ENCODE assay signal across 10 cellular contexts in the genomic region with DNA sequence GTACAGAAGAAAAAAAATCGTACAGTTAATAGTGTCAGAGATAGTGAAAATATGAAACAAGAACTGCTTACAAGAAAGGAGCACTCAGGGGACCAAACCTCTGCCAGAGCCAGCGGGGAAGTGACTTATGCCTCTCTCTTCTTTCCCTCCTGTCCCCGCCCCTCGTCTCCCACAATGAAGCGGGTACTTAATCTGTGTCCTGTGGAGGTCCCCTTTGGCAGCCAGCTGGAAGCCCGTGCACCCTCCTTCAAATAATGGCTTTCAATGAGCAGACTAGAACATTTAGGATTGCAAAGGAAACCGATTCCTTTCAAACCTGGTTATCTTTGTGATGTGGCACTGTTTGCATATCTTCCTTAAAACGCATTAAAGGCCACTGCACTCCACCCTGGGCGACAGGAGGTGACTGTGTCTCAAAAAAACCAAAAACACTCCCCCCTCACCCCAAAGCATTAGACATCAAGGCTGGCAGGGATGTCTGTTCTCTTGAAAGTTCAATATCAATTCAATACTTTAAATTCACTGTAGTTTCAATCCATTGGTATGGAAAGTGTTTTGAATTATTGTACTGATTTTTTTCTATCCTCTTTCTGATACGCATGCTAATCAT. TPM values are rescaled to one million over a fixed set of nuclear protein-coding genes. Genes with fewer than 3 reads are reported as not detected.
A peak's percentile ranks its signal among the peaks of the same experiment; 100 is the strongest.
DNase-seq lines count a peak whose midpoint lies in the region; ATAC-seq and TF ChIP-seq lines count a peak whose summit lies in the region.
"Not testable (repeated sequence)": the region's sequence is repeated elsewhere in the genome, so short reads cannot be mapped to it uniquely, and the experiment has no call there.
"Had no signal": no experiment of that assay in that cellular context is flagged by ENCODE, and none has a peak within 500 bp of the region (broad histone marks: within the 10 kb centered on the region; RNA-seq: fewer than 3 reads in every experiment).

No MANE protein-coding gene starts in this region.

- H3K27ac Mint-ChIP-seq in HFFc6: not testable (repeated sequence)
- peak overlapping the region; percentile 99 for H3K27ac Mint-ChIP-seq in activated CD8-positive, alpha-beta memory T cell treated with anti-CD3 and anti-CD28 coated beads, Interleukin-2, amount 10 ng/mL, durations not matched to agents 7 days and 5 days
- peak overlapping the region; percentile 100 for H3K27ac Mint-ChIP-seq in activated naive CD8-positive, alpha-beta T cell treated with anti-CD3 and anti-CD28 coated beads for 36 hours
- peak overlapping the region; percentile 76 for H3K27ac Mint-ChIP-seq in nephron progenitor cell

- H3K4me1 Mint-ChIP-seq in HFFc6 (ENCODE audit: low read depth) (peaks cover 11% of the 10 kb centered on the region), nephron progenitor cell (peaks cover 29% of the 10 kb centered on the region)
- H3K4me1 Mint-ChIP-seq in activated CD8-positive, alpha-beta memory T cell treated with anti-CD3 and anti-CD28 coated beads, Interleukin-2, amount 10 ng/mL, durations not matched to agents 7 days and 5 days: peaks cover 23% of the 10 kb centered on the region
- peaks cover 20% of the 10 kb centered on the region for H3K4me1 Mint-ChIP-seq in activated naive CD8-positive, alpha-beta T cell treated with anti-CD3 and anti-CD28 coated beads for 36 hours

- not testable (repeated sequence) for H3K9me3 Mint-ChIP-seq in HFFc6; activated CD8-positive, alpha-beta memory T cell treated with anti-CD3 and anti-CD28 coated beads, Interleukin-2, amount 10 ng/mL, durations not matched to agents 7 days and 5 days (ENCODE audit: low read depth); activated naive CD8-positive, alpha-beta T cell treated with anti-CD3 and anti-CD28 coated beads for 36 hours; nephron progenitor cell

- CTCF ChIA-PET in activated CD8-positive, alpha-beta memory T cell treated with anti-CD3 and anti-CD28 coated beads, Interleukin-2, amount 10 ng/mL, durations not matched to agents 7 days and 5 days (lab: Charles Lee): not testable (repeated sequence)

- not testable (repeated sequence) for H3K27me3 Mint-ChIP-seq in HFFc6 (ENCODE audit: insufficient read depth); activated CD8-positive, alpha-beta memory T cell treated with anti-CD3 and anti-CD28 coated beads, Interleukin-2, amount 10 ng/mL, durations not matched to agents 7 days and 5 days; activated naive CD8-positive, alpha-beta T cell treated with anti-CD3 and anti-CD28 coated beads for 36 hours; nephron progenitor cell (ENCODE audit: low read depth, poor library complexity)

- H3K4me3 Mint-ChIP-seq in HFFc6 (peak overlapping the region; percentile 90; the same call in 1 of the 2 replicates), nephron progenitor cell (peak overlapping the region; percentile 97)
- H3K4me3 Mint-ChIP-seq in activated CD8-positive, alpha-beta memory T cell treated with anti-CD3 and anti-CD28 coated beads, Interleukin-2, amount 10 ng/mL, durations not matched to agents 7 days and 5 days: peak overlapping the region; percentile 79
- peak overlapping the region; percentile 87 for H3K4me3 Mint-ChIP-seq in activated naive CD8-positive, alpha-beta T cell treated with anti-CD3 and anti-CD28 coated beads for 36 hours

- H3K27me3 ChIP-seq in foreskin keratinocyte: not testable (repeated sequence)

- TF ChIP-seq CTCF in 22Rv1 (IDR thresholded peaks at IDR 0.05); HFFc6 (IDR thresholded peaks at IDR 0.05); foreskin keratinocyte (conservative IDR thresholded peaks at IDR 0.05); nephron progenitor cell (IDR thresholded peaks at IDR 0.05): not testable (repeated sequence)

- not testable (repeated sequence) for H3K36me3 Mint-ChIP-seq in HFFc6 (ENCODE audit: low read depth); activated CD8-positive, alpha-beta memory T cell treated with anti-CD3 and anti-CD28 coated beads, Interleukin-2, amount 10 ng/mL, durations not matched to agents 7 days and 5 days; activated naive CD8-positive, alpha-beta T cell treated with anti-CD3 and anti-CD28 coated beads for 36 hours; nephron progenitor cell (ENCODE audit: low read depth)

- ATAC-seq in activated CD8-positive, alpha-beta memory T cell treated with anti-CD3 and anti-CD28 coated beads, Interleukin-2, amount 10 ng/mL, durations not matched to agents 7 days and 5 days; foreskin keratinocyte: not testable (repeated sequence)

- not testable (repeated sequence) for H3K4me1 ChIP-seq in foreskin keratinocyte

- DNase-seq in HFFc6, foreskin keratinocyte, nephron progenitor cell: not testable (repeated sequence)
- DNase-seq in T follicular helper cell (ENCODE audit: low read depth): peak; percentile 29
- peak; percentile 46 for DNase-seq in activated CD8-positive, alpha-beta memory T cell treated with anti-CD3 and anti-CD28 coated beads, Interleukin-2, amount 10 ng/mL, durations not matched to agents 7 days and 5 days
- peak; percentile 34 for DNase-seq in activated naive CD8-positive, alpha-beta T cell treated with anti-CD3 and anti-CD28 coated beads for 36 hours
- peak in 5 of 6 experiments; percentile 16 to 60 (median 43) for DNase-seq in stimulated activated naive CD4-positive, alpha-beta T cell (lab: John Stamatoyannopoulos, UW)

- H3K27ac ChIP-seq in 22Rv1 (peak overlapping the region; percentile 95), foreskin keratinocyte (peak overlapping the region; percentile 100)

RNA-seq across cellular contexts. Expression of gene PPIAL4C, which starts 51.7 kb away (rescaled TPM):
- total RNA-seq in HFFc6 (2021; fragmentation: NEBNext Ultra II Directional; extraction: Animal tissue kit (Norgen Biotek cat#: 25700)): under 1 TPM in 5 of 6 experiments, not detected in 1; 0.37 to 0.92 (median 0.43) TPM
- 1 to 10 TPM in 1 of 2 experiments, under 1 TPM in 1; 0.84 to 1.8 TPM for total RNA-seq in activated CD8-positive, alpha-beta memory T cell treated with anti-CD3 and anti-CD28 coated beads, Interleukin-2, amount 10 ng/mL, durations not matched to agents 7 days and 5 days
- not detected for total RNA-seq in activated naive CD8-positive, alpha-beta T cell treated with anti-CD3 and anti-CD28 coated beads for 36 hours
- total RNA-seq in foreskin keratinocyte: not detected in 2 replicates
- polyA plus RNA-seq in foreskin keratinocyte: not detected in 2 replicates
- total RNA-seq: sciatic nerve had no signal
- polyA plus RNA-seq: neural cell had no signal
